ENCODE assay signal across 13 cellular contexts in genomic region chr3:129611812-129612349, GRCh38. TPM values are rescaled to one million over a fixed set of nuclear protein-coding genes. Genes with fewer than 3 reads are reported as not detected.
A peak's percentile ranks its signal among the peaks of the same experiment; 100 is the strongest.
DNase-seq lines count a peak whose midpoint lies in the region; ATAC-seq, FAIRE-seq and TF ChIP-seq lines count a peak whose summit lies in the region.
"Had no signal": no experiment of that assay in that cellular context is flagged by ENCODE, and none has a peak within 500 bp of the region (broad histone marks: within the 10 kb centered on the region; RNA-seq: fewer than 3 reads in every experiment).

No MANE protein-coding gene starts in this region.

- DNase-seq in H7 = peak; percentile 89
- DNase-seq in choroid plexus epithelial cell (ENCODE audit: low read depth) = peak; percentile 51
- DNase-seq in left lung = peak in 1 of 2 donors; percentile 76
- DNase-seq in thoracic aorta (ENCODE audit: low spot score) = no peak
- no peak for DNase-seq in NK-92 treated with Interleukin-12 subunit alpha and Interleukin-12 subunit beta, amount 100 ng/mL, for 24 hours (lab: John Stamatoyannopoulos, UW)
- DNase-seq in activated naive CD4-positive, alpha-beta T cell treated with Interleukin-2 at 50 U/mL for 16 hours = no peak
- DNase-seq in GM19239 (ENCODE audit: insufficient read length, low spot score) = no peak
- no peak for DNase-seq in erythroblast (lab: John Stamatoyannopoulos, UW)
- DNase-seq: activated CD8-positive, alpha-beta memory T cell treated with anti-CD3 and anti-CD28 coated beads, Interleukin-2, amount 50 U/mL, for 4 hours; effector memory CD4-positive, alpha-beta T cell; NCI-H187 treated with DMSO at 0.1 percent for 48 hours; SIG-M5; stimulated activated CD4-positive, alpha-beta T cell treated with anti-CD3 and anti-CD28 coated beads, Interleukin-2, amount 100 ng/mL, for 48 hours had no signal

- no peak for TF ChIP-seq POLR2A in erythroblast (IDR thresholded peaks at IDR 0.05; ENCODE audit: low read length)

- no peaks in the 10 kb centered on the region for H3K36me3 ChIP-seq in H7 (replicated peaks; ENCODE audit: control insufficient read depth, insufficient read depth, low read length)
- no peaks in the 10 kb centered on the region for H3K36me3 ChIP-seq in left lung
- H3K36me3 ChIP-seq in thoracic aorta = no peaks in the 10 kb centered on the region

- TF ChIP-seq CTCF in choroid plexus epithelial cell (conservative IDR thresholded peaks at IDR 0.05; ENCODE audit: low read depth, low read length) (peak; percentile 17), left lung (IDR thresholded peaks at IDR 0.05) (no peak), thoracic aorta (IDR thresholded peaks at IDR 0.05) (no peak)

- intact Hi-C loops in left lung (cut with DNase I) = no loop called here

- H3K4me3 ChIP-seq in H7 (ENCODE audit: insufficient read depth, low read depth, low read length) (no peak overlapping the region), choroid plexus epithelial cell (ENCODE audit: low read depth, low read length) (no peak overlapping the region), left lung (no peak overlapping the region), thoracic aorta (peak overlapping the region; percentile 25)

- FAIRE-seq in GM19239 (lab: Jason Lieb, UNC) = no peak

- H3K27ac ChIP-seq in left lung (peak overlapping the region; percentile 46 to 57), thoracic aorta (peak overlapping the region; percentile 67 to 70)

- H3K4me1 ChIP-seq in left lung (peaks cover 37 to 81% of the 10 kb centered on the region in 2 donors), thoracic aorta (ENCODE audit: control insufficient read depth in 1 of 2, low read depth in 2 of 2) (peaks cover 66 to 71% of the 10 kb centered on the region in 2 donors)

- ATAC-seq in left lung (peak; percentile 4), thoracic aorta (ENCODE audit: insufficient number of reproducible peaks, low FRiP score, low read depth) (peak; percentile 11)

- no peaks in the 10 kb centered on the region for H3K9me3 ChIP-seq in left lung
- H3K9me3 ChIP-seq in thoracic aorta = no peaks in the 10 kb centered on the region

- H3K27me3 ChIP-seq in H7 (ENCODE audit: control insufficient read depth, insufficient read depth, low read length) (no peaks in the 10 kb centered on the region; the same call in 1 of the 2 replicates), left lung (peaks cover 0 to 23% of the 10 kb centered on the region in 2 donors), thoracic aorta (replicated peaks; ENCODE audit: insufficient read depth) (no peaks in the 10 kb centered on the region)

RNA-seq across cellular contexts. Expression of gene PLXND1, which starts 5.4 kb away (rescaled TPM):
- total RNA-seq in H7 (2014; rRNA removed; shearing (Covaris generic)) = 59.0 and 70.4 TPM in 2 replicates
- total RNA-seq in left lung = 100 to 1,000 TPM; 198 to 259 TPM
- total RNA-seq in thoracic aorta = 100 to 1,000 TPM; 207 to 246 TPM

Comparison
In these comparisons a context has a peak if more than half of its experiments do, and no peak if none do; other contexts are left out.
1. DNase-seq: peak in H7 (single experiment) and choroid plexus epithelial cell (single experiment); none in thoracic aorta (single experiment), NK-92 treated with Interleukin-12 subunit alpha and Interleukin-12 subunit beta, amount 100 ng/mL, for 24 hours (single experiment), activated naive CD4-positive, alpha-beta T cell treated with Interleukin-2 at 50 U/mL for 16 hours (single experiment), GM19239 (single experiment) and erythroblast (0 of 2).